ENCODE assay signal across 11 cellular contexts in genomic region chr12:34386016-34386415, GRCh38.
"Had no signal": no experiment of that assay in that cellular context is flagged by ENCODE, and none has a peak within 500 bp of the region (broad histone marks: within the 10 kb centered on the region; RNA-seq: fewer than 3 reads in every experiment).

No MANE protein-coding gene starts in this region.

- H3K36me3 ChIP-seq: HAP-1 had no signal

- DNase-seq: GM23248, GOT3, H7, H9, HCEC 1CT, HFFc6 had no signal

- H3K27ac ChIP-seq: GM23248 had no signal

- H2AFZ ChIP-seq: GM23248, GM23338 had no signal

- H3K9ac ChIP-seq: GM23248 had no signal

- H3K4me2 ChIP-seq: GM23338 had no signal

- H3K4me1 Mint-ChIP-seq: GM23338, H9 had no signal

- H3K27ac Mint-ChIP-seq: GM23338, H9, HFFc6 had no signal

- ATAC-seq: GM23338, HCT116 had no signal

- H3K9me3 ChIP-seq: HAP-1 had no signal

- H3K4me3 Mint-ChIP-seq: GM23338, H9, HFFc6 had no signal

- FAIRE-seq: H1, H54 had no signal

- H3K4me3 ChIP-seq: GM23248, GM23338, HAP-1 had no signal

- H3K4me1 ChIP-seq: HAP-1 had no signal
